ENCODE assay signal across 18 cellular contexts in genomic region chr1:67020304-67020703, GRCh38. TPM values are rescaled to one million over a fixed set of nuclear protein-coding genes. Genes with fewer than 3 reads are reported as not detected.
DNase-seq lines count a peak whose midpoint lies in the region; ATAC-seq and TF ChIP-seq lines count a peak whose summit lies in the region.
"Had no signal": no experiment of that assay in that cellular context is flagged by ENCODE, and none has a peak within 500 bp of the region (broad histone marks: within the 10 kb centered on the region; RNA-seq: fewer than 3 reads in every experiment).

No MANE protein-coding gene starts in this region.

- no peak overlapping the region for H2BK12ac ChIP-seq in mesenchymal stem cell (ENCODE audit: low read length in 2 of 2)

- WGBS in mammary epithelial cell (ENCODE audit: low coverage, missing lambda C conversion rate): 93% methylated on average over 2 of the region's 2 CpGs
- 96% methylated on average over 2 of the region's 2 CpGs for WGBS in mesenchymal stem cell

- no peaks in the 10 kb centered on the region for H3K27me3 Mint-ChIP-seq in MCF 10A (ENCODE audit: insufficient read depth, unreplicated experiment)
- H3K27me3 Mint-ChIP-seq: activated naive CD8-positive, alpha-beta T cell treated with anti-CD3 and anti-CD28 coated beads, Interleukin-2, amount 10 ng/mL, durations not matched to agents 7 days and 5 days had no signal

- no peak for TF ChIP-seq CTCF in MCF 10A (IDR thresholded peaks at IDR 0.05; ENCODE audit: unreplicated experiment)
- TF ChIP-seq CTCF in mammary epithelial cell (conservative IDR thresholded peaks at IDR 0.05 in 1 of 2, IDR thresholded peaks at IDR 0.05 in 1 of 2; ENCODE audit: extremely low read depth in 1 of 2, insufficient read depth in 1 of 2, low read depth in 1 of 2, low read length in 2 of 2): no peak
- TF ChIP-seq CTCF in tibial artery (IDR thresholded peaks at IDR 0.05): no peak

- H3K79me1 ChIP-seq in mesenchymal stem cell (replicated peaks; ENCODE audit: low read length, poor library complexity, severe bottlenecking): peaks cover 4% of the 10 kb centered on the region

- no peak overlapping the region for H3K4me2 ChIP-seq in mammary epithelial cell (ENCODE audit: insufficient read depth, low read depth, low read length)
- H3K4me2 ChIP-seq in mesenchymal stem cell (ENCODE audit: low read length, poor library complexity, severe bottlenecking): no peak overlapping the region
- H3K4me2 ChIP-seq: A549 had no signal

- H2BK120ac ChIP-seq in mesenchymal stem cell (ENCODE audit: low read depth, low read length): no peak overlapping the region

- CTCF ChIA-PET in MCF 10A (lab: Yijun Ruan, JAX) (interaction anchor here (1.3 to 4.3 kb wide), 3 partner anchors 10 to 128 kb away, joined by 6 to 25 read pairs (median 10); no protein-coding TSS in a partner anchor), mammary epithelial cell (lab: Charles Lee; ENCODE audit: low non-redundant PET) (no interaction called here)

- no peak overlapping the region for H2BK15ac ChIP-seq in mesenchymal stem cell (ENCODE audit: low read depth, poor library complexity, severe bottlenecking)

- H3K27me3 ChIP-seq in mammary epithelial cell (ENCODE audit: insufficient read depth, low read length): no peaks in the 10 kb centered on the region
- no peaks in the 10 kb centered on the region for H3K27me3 ChIP-seq in mesenchymal stem cell (ENCODE audit: control insufficient read depth in 1 of 2, insufficient read depth in 1 of 2, low read length in 2 of 2)
- H3K27me3 ChIP-seq in tibial artery: no peaks in the 10 kb centered on the region

- intact Hi-C loops in MCF 10A (cut with micrococcal nuclease) (no loop called here), mammary epithelial cell (cut with micrococcal nuclease) (no loop called here), tibial artery (cut with DNase I; ENCODE audit: low total_unique reads) (no loop called here)

- BruUV-seq in MCF 10A (replicated peaks; lab: Mats Ljungman, UMichigan) (no TSS peak), mammary epithelial cell (replicated peaks; lab: Mats Ljungman, UMichigan) (no TSS peak)

- H3K14ac ChIP-seq in mesenchymal stem cell (ENCODE audit: low read length in 2 of 2): no peak overlapping the region

- H3K27ac Mint-ChIP-seq in MCF 10A (ENCODE audit: low read depth, unreplicated experiment): peak overlapping the region; percentile 13
- H3K27ac Mint-ChIP-seq: activated naive CD8-positive, alpha-beta T cell treated with anti-CD3 and anti-CD28 coated beads, Interleukin-2, amount 10 ng/mL, durations not matched to agents 7 days and 5 days had no signal

- H2BK5ac ChIP-seq in mesenchymal stem cell (ENCODE audit: low read depth, low read length, poor library complexity, severe bottlenecking): no peak overlapping the region

- H2AFZ ChIP-seq in mammary epithelial cell (ENCODE audit: low read depth, low read length): no peak overlapping the region
- no peak overlapping the region for H2AFZ ChIP-seq in mesenchymal stem cell (ENCODE audit: low read depth, low read length)

- no peak overlapping the region for H3K23ac ChIP-seq in mesenchymal stem cell (ENCODE audit: low read length in 2 of 2)

- dilution Hi-C loops in mammary epithelial cell (cut with HindIII; ENCODE audit: low sequenced_read_pairs): no loop called here

- H2AK5ac ChIP-seq in mesenchymal stem cell (ENCODE audit: low read length, severe bottlenecking): no peak overlapping the region

- H3K9ac ChIP-seq in mammary epithelial cell (ENCODE audit: insufficient read depth, low read length) (no peak overlapping the region), mesenchymal stem cell (ENCODE audit: low read length) (peak overlapping the region; percentile 57)

- H3K4me1 ChIP-seq in mammary epithelial cell (ENCODE audit: insufficient read depth, low read length): no peaks in the 10 kb centered on the region
- H3K4me1 ChIP-seq in mesenchymal stem cell (ENCODE audit: control insufficient read depth, insufficient read depth, low read depth, low read length): no peaks in the 10 kb centered on the region
- peaks cover 0 to 50% (median 27%) of the 10 kb centered on the region in 4 donors for H3K4me1 ChIP-seq in tibial artery
- H3K4me1 ChIP-seq: A549 had no signal

- H4K8ac ChIP-seq in mesenchymal stem cell (ENCODE audit: low read length): no peak overlapping the region

- peaks cover 14% of the 10 kb centered on the region for H3K4me1 Mint-ChIP-seq in MCF 10A (ENCODE audit: insufficient read depth, unreplicated experiment)

- DNase-seq in MCF 10A (ENCODE audit: unreplicated experiment) (peak; percentile 10), mammary epithelial cell (no peak), dermis microvascular lymphatic vessel endothelial cell (ENCODE audit: low read depth in 2 of 2) (peak; percentile 22 to 57), mesenchymal stem cell (no peak), tibial artery (no peak), NCI-H2029 (lab: John Stamatoyannopoulos, UW) (no peak), GOT3 (lab: John Stamatoyannopoulos, UW) (no peak)
- DNase-seq: activated CD8-positive, alpha-beta memory T cell treated with anti-CD3 and anti-CD28 coated beads, Interleukin-2, amount 50 U/mL, for 48 hours; activated naive CD8-positive, alpha-beta T cell treated with anti-CD3 and anti-CD28 coated beads, Interleukin-2, amount 10 ng/mL, durations not matched to agents 7 days and 5 days; DMS153; effector CD4-positive, alpha-beta T cell; mucosa of descending colon; SIG-M5 had no signal

- H3K27ac ChIP-seq in mammary epithelial cell (ENCODE audit: insufficient read depth, low read depth, low read length) (no peak overlapping the region), mesenchymal stem cell (ENCODE audit: low read length, poor library complexity, severe bottlenecking) (peak overlapping the region; percentile 71), tibial artery (peak overlapping the region; percentile 76 to 77)
- H3K27ac ChIP-seq: A549 had no signal

- no peak overlapping the region for H3K18ac ChIP-seq in mesenchymal stem cell (ENCODE audit: low read depth in 1 of 2, low read length in 2 of 2)

- no peak overlapping the region for H3K4me3 Mint-ChIP-seq in MCF 10A (ENCODE audit: unreplicated experiment)
- H3K4me3 Mint-ChIP-seq: activated naive CD8-positive, alpha-beta T cell treated with anti-CD3 and anti-CD28 coated beads, Interleukin-2, amount 10 ng/mL, durations not matched to agents 7 days and 5 days; H9 had no signal

- no peaks in the 10 kb centered on the region for H3K79me2 ChIP-seq in mammary epithelial cell (ENCODE audit: insufficient read depth, low read length)

- H3K36me3 Mint-ChIP-seq in MCF 10A (ENCODE audit: insufficient read depth, unreplicated experiment): peaks cover 35% of the 10 kb centered on the region

- POLR2A ChIA-PET in MCF 10A (lab: Yijun Ruan, JAX): interaction anchor here (0.6 to 1.2 kb wide), 2 partner anchors 9 to 751 kb away, joined by 3 read pairs; no protein-coding TSS in a partner anchor

- H3K4me3 ChIP-seq in mammary epithelial cell (replicated peaks in 1 of 3; ENCODE audit: insufficient read depth in 1 of 3, low read depth in 2 of 3, low read length in 3 of 3) (no peak overlapping the region), mesenchymal stem cell (ENCODE audit: insufficient read depth in 1 of 2, low read depth in 1 of 2, low read length in 2 of 2) (no peak overlapping the region), tibial artery (no peak overlapping the region)
- H3K4me3 ChIP-seq: A549, GM12878, mucosa of descending colon, skin epidermis had no signal

- H3K9me3 ChIP-seq in mammary epithelial cell (replicated peaks; ENCODE audit: insufficient read depth, low read length) (no peaks in the 10 kb centered on the region), mesenchymal stem cell (ENCODE audit: control insufficient read depth, low read length) (no peaks in the 10 kb centered on the region), tibial artery (no peaks in the 10 kb centered on the region)
- H3K9me3 ChIP-seq: A549, mucosa of descending colon had no signal

- no peak overlapping the region for H4K91ac ChIP-seq in mesenchymal stem cell (ENCODE audit: low read length)

- no peak overlapping the region for H3K4ac ChIP-seq in mesenchymal stem cell (ENCODE audit: low read depth in 1 of 2, low read length in 2 of 2)

- no peaks in the 10 kb centered on the region for H4K20me1 ChIP-seq in mammary epithelial cell (ENCODE audit: insufficient read depth, low read length)

- H3K36me3 ChIP-seq in mammary epithelial cell (ENCODE audit: insufficient read depth, low read length) (peaks cover 10% of the 10 kb centered on the region), mesenchymal stem cell (ENCODE audit: control insufficient read depth in 1 of 2, insufficient read depth in 2 of 2, low read depth in 1 of 2, low read length in 2 of 2) (peaks cover 0 to 23% of the 10 kb centered on the region in 2 experiments), tibial artery (peaks cover 0 to 20% (median 6%) of the 10 kb centered on the region in 3 donors)

- in situ Hi-C loops in mammary epithelial cell (cut with MboI; ENCODE audit: low sequenced_read_pairs in 2 of 2): no loop called here

- no peaks in the 10 kb centered on the region for H3K9me3 Mint-ChIP-seq in MCF 10A (ENCODE audit: unreplicated experiment)
- H3K9me3 Mint-ChIP-seq: activated naive CD8-positive, alpha-beta T cell treated with anti-CD3 and anti-CD28 coated beads, Interleukin-2, amount 10 ng/mL, durations not matched to agents 7 days and 5 days; H9 had no signal

- ATAC-seq in HG03159 (IDR thresholded peaks at IDR 0.05; ENCODE audit: unreplicated experiment): no peak
- ATAC-seq: A549, mucosa of descending colon had no signal

RNA-seq across cellular contexts. Expression of gene SLC35D1, which starts 33.6 kb away (rescaled TPM):
- 11.5 and 17.7 TPM in 2 replicates for total RNA-seq in MCF 10A (2022)
- total RNA-seq in mammary epithelial cell: 10 to 100 TPM; 18.2 to 25.0 TPM
- polyA plus RNA-seq in mammary epithelial cell: 11.0 TPM
- 19.5 TPM for polyA minus RNA-seq in mammary epithelial cell
- 3.6 and 3.7 TPM in 2 replicates for total RNA-seq in dermis microvascular lymphatic vessel endothelial cell
- 12.8 TPM for polyA plus RNA-seq in mesenchymal stem cell (2013, experiment 1 of 2)
- polyA plus RNA-seq in mesenchymal stem cell (2013, experiment 2 of 2): 13.7 TPM

Comparison
In these comparisons a context has a peak if more than half of its experiments do, and no peak if none do; other contexts are left out.
1. DNase-seq: peak in MCF 10A (single experiment) and dermis microvascular lymphatic vessel endothelial cell (2 of 2); none in mammary epithelial cell (single experiment), mesenchymal stem cell (single experiment), tibial artery (0 of 2), NCI-H2029 (single experiment) and GOT3 (single experiment).